ENCODE assay signal across 9 cellular contexts in the genomic region with DNA sequence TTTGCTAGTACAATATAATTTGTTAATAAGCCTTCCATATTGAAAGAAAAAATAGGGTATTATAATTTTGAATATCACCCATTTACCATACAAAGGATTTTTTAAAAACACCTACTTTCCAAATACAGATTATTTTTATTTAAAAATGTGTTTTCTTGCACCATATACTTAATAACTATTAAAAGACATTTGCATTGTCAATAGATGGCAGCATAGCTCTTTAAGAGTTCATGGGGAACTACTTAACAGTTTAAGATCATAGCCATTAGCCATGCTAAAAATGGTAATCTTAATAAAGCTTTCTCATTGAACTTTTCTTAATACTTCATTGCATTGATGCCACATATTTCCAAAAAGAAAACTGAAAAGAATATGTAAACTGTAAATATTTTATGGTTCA.
A peak's percentile ranks its signal among the peaks of the same experiment; 100 is the strongest.
DNase-seq lines count a peak whose midpoint lies in the region; ATAC-seq and TF ChIP-seq lines count a peak whose summit lies in the region.
"Had no signal": no experiment of that assay in that cellular context is flagged by ENCODE, and none has a peak within 500 bp of the region (broad histone marks: within the 10 kb centered on the region; RNA-seq: fewer than 3 reads in every experiment).

No MANE protein-coding gene starts in this region.

- ATAC-seq in activated T-helper 17 cell treated with anti-CD3 and anti-CD28 coated beads, Interleukin-2, amount 50 U/mL, for 72 hours (replicated peaks): no peak
- ATAC-seq in mucosa of descending colon: no peak

- no TSS peak for BruUV-seq in MCF 10A (replicated peaks; lab: Mats Ljungman, UMichigan)

- H3K9me3 ChIP-seq in breast epithelium (no peaks in the 10 kb centered on the region), NT2/D1 (ENCODE audit: insufficient read depth, low read length) (no peaks in the 10 kb centered on the region), fibroblast of lung (ENCODE audit: control insufficient read depth, insufficient read depth, low read depth, low read length) (no peaks in the 10 kb centered on the region), mucosa of descending colon (no peaks in the 10 kb centered on the region)

- H3K9me3 Mint-ChIP-seq in MCF 10A (ENCODE audit: unreplicated experiment) (no peaks in the 10 kb centered on the region), type B pancreatic cell (no peaks in the 10 kb centered on the region)
- H3K9me3 Mint-ChIP-seq in activated T-helper 17 cell treated with anti-CD3 and anti-CD28 coated beads, Interleukin-2, amount 50 U/mL, for 72 hours: peaks cover 16% of the 10 kb centered on the region

- H3K36me3 ChIP-seq in breast epithelium (no peaks in the 10 kb centered on the region), NT2/D1 (ENCODE audit: insufficient read depth, insufficient read length, low read length) (no peaks in the 10 kb centered on the region), fibroblast of lung (ENCODE audit: control insufficient read depth, insufficient read depth, low read length) (no peaks in the 10 kb centered on the region), mucosa of descending colon (ENCODE audit: low read depth) (no peaks in the 10 kb centered on the region)

- no peak overlapping the region for H3K4me3 ChIP-seq in breast epithelium
- H3K4me3 ChIP-seq in NT2/D1 (ENCODE audit: insufficient read length, low read depth): no peak overlapping the region
- no peak overlapping the region for H3K4me3 ChIP-seq in fibroblast of lung (replicated peaks in 1 of 4; ENCODE audit: control extremely low read depth in 1 of 4, insufficient read depth in 1 of 4, low read depth in 3 of 4, low read length in 4 of 4)
- H3K4me3 ChIP-seq in mucosa of descending colon: no peak overlapping the region

- H3K27me3 Mint-ChIP-seq in MCF 10A (ENCODE audit: insufficient read depth, unreplicated experiment): no peaks in the 10 kb centered on the region
- H3K27me3 Mint-ChIP-seq in type B pancreatic cell: no peaks in the 10 kb centered on the region
- no peaks in the 10 kb centered on the region for H3K27me3 Mint-ChIP-seq in activated T-helper 17 cell treated with anti-CD3 and anti-CD28 coated beads, Interleukin-2, amount 50 U/mL, for 72 hours

- CTCF ChIA-PET in MCF 10A (lab: Yijun Ruan, JAX): interaction anchor here (0.7 to 1.7 kb wide), 3 partner anchors 1521 to 1551 kb away, joined by 3 to 6 read pairs (median 4); no protein-coding TSS in a partner anchor

- H3K27me3 ChIP-seq in breast epithelium (no peaks in the 10 kb centered on the region), NT2/D1 (ENCODE audit: insufficient read depth, insufficient read length) (no peaks in the 10 kb centered on the region), fibroblast of lung (ENCODE audit: control insufficient read depth, insufficient read depth, low read length) (no peaks in the 10 kb centered on the region)

- no peaks in the 10 kb centered on the region for H4K20me1 ChIP-seq in fibroblast of lung (ENCODE audit: control insufficient read depth, extremely low read depth, insufficient read depth, low read length)

- H3K36me3 Mint-ChIP-seq in MCF 10A (ENCODE audit: insufficient read depth, unreplicated experiment) (no peaks in the 10 kb centered on the region), type B pancreatic cell (no peaks in the 10 kb centered on the region)
- no peaks in the 10 kb centered on the region for H3K36me3 Mint-ChIP-seq in activated T-helper 17 cell treated with anti-CD3 and anti-CD28 coated beads, Interleukin-2, amount 50 U/mL, for 72 hours (ENCODE audit: low read depth)

- TF ChIP-seq POLR2A in breast epithelium (IDR thresholded peaks at IDR 0.05): no peak

- no peak overlapping the region for H3K27ac Mint-ChIP-seq in MCF 10A (ENCODE audit: low read depth, unreplicated experiment)
- H3K27ac Mint-ChIP-seq in type B pancreatic cell: no peak overlapping the region
- no peak overlapping the region for H3K27ac Mint-ChIP-seq in activated T-helper 17 cell treated with anti-CD3 and anti-CD28 coated beads, Interleukin-2, amount 50 U/mL, for 72 hours

- no peak overlapping the region for H3K4me2 ChIP-seq in fibroblast of lung (ENCODE audit: extremely low read depth, insufficient read depth, low read length)

- H3K4me3 Mint-ChIP-seq in MCF 10A (ENCODE audit: unreplicated experiment) (no peak overlapping the region), type B pancreatic cell (no peak overlapping the region)
- H3K4me3 Mint-ChIP-seq in activated T-helper 17 cell treated with anti-CD3 and anti-CD28 coated beads, Interleukin-2, amount 50 U/mL, for 72 hours: no peak overlapping the region

- H3K4me1 Mint-ChIP-seq in MCF 10A (ENCODE audit: insufficient read depth, unreplicated experiment): no peaks in the 10 kb centered on the region
- H3K4me1 Mint-ChIP-seq in type B pancreatic cell (ENCODE audit: unreplicated experiment): peaks cover 3% of the 10 kb centered on the region
- H3K4me1 Mint-ChIP-seq in activated T-helper 17 cell treated with anti-CD3 and anti-CD28 coated beads, Interleukin-2, amount 50 U/mL, for 72 hours: no peaks in the 10 kb centered on the region

- POLR2A ChIA-PET in MCF 10A (lab: Yijun Ruan, JAX): interaction anchor here (0.6 kb wide), 1 partner anchor 45 kb away, joined by 4 read pairs; no protein-coding TSS in a partner anchor

- peak; percentile 45 for TF ChIP-seq CTCF in MCF 10A (IDR thresholded peaks at IDR 0.05; ENCODE audit: unreplicated experiment)
- TF ChIP-seq CTCF in breast epithelium (IDR thresholded peaks at IDR 0.05): no peak
- TF ChIP-seq CTCF in fibroblast of lung (conservative IDR thresholded peaks at IDR 0.05 in 1 of 2, IDR thresholded peaks at IDR 0.05 in 1 of 2; ENCODE audit: low read depth in 1 of 2, low read length in 2 of 2): peak in 1 of 2 donors; percentile 25
- peak; percentile 82 for TF ChIP-seq CTCF in type B pancreatic cell (conservative IDR thresholded peaks at IDR 0.05)
- TF ChIP-seq CTCF in mucosa of descending colon (IDR thresholded peaks at IDR 0.05): no peak

- H2AFZ ChIP-seq in fibroblast of lung (ENCODE audit: low read length): no peak overlapping the region

- H3K27ac ChIP-seq in breast epithelium (no peak overlapping the region), fibroblast of lung (ENCODE audit: insufficient read depth, low read length) (no peak overlapping the region)

- DNase-seq in MCF 10A (ENCODE audit: unreplicated experiment) (peak; percentile 60), breast epithelium (ENCODE audit: low spot score in 2 of 2) (no peak), NT2/D1 (ENCODE audit: low read depth, low spot score) (peak; percentile 13), fibroblast of lung (ENCODE audit: low read depth in 2 of 2) (peak; percentile 44 to 61), type B pancreatic cell (ENCODE audit: extremely low spot score, unreplicated experiment) (no peak), OCI-M2 (lab: John Stamatoyannopoulos, UW; ENCODE audit: unreplicated experiment) (no peak), mucosa of descending colon (no peak)
- DNase-seq: NCI-H774 had no signal

- no peaks in the 10 kb centered on the region for H3K4me1 ChIP-seq in breast epithelium
- no peaks in the 10 kb centered on the region for H3K4me1 ChIP-seq in NT2/D1 (ENCODE audit: insufficient read depth, insufficient read length)
- no peaks in the 10 kb centered on the region for H3K4me1 ChIP-seq in fibroblast of lung (ENCODE audit: control insufficient read depth, extremely low read depth, insufficient read depth, low read length)
- H3K4me1 ChIP-seq in mucosa of descending colon (ENCODE audit: low read depth): no peaks in the 10 kb centered on the region

- intact Hi-C loops in MCF 10A (cut with micrococcal nuclease): loop anchor here (1.0 to 10.0 kb wide), 5 partner anchors 529 to 1550 kb away; no protein-coding TSS in a partner anchor
- intact Hi-C loops in breast epithelium (cut with DNase I; ENCODE audit: low total_unique reads): no loop called here
- intact Hi-C loops in mucosa of descending colon (cut with DNase I, micrococcal nuclease): no loop called here

- H3K9ac ChIP-seq in NT2/D1 (ENCODE audit: insufficient read length, low read depth): no peak overlapping the region
- no peak overlapping the region for H3K9ac ChIP-seq in fibroblast of lung (ENCODE audit: insufficient read depth, low read length)

- no peaks in the 10 kb centered on the region for H3K79me2 ChIP-seq in fibroblast of lung (ENCODE audit: control insufficient read depth, insufficient read depth, low read length)

Comparison
In these comparisons a context has a peak if more than half of its experiments do, and no peak if none do; other contexts are left out.
1. DNase-seq: peak in MCF 10A (single experiment), NT2/D1 (single experiment) and fibroblast of lung (2 of 2); none in breast epithelium (0 of 2), type B pancreatic cell (single experiment), OCI-M2 (single experiment) and mucosa of descending colon (0 of 3).
2. CTCF ChIP-seq: peak in MCF 10A (single experiment) and type B pancreatic cell (single experiment); none in breast epithelium (0 of 3) and mucosa of descending colon (single experiment).